30 cellular contexts compared by ENCODE assay signal in genomic region chr22:45526768-45527360, GRCh38. TPM values are rescaled to one million over a fixed set of nuclear protein-coding genes. Genes with fewer than 3 reads are reported as not detected.
DNase-seq lines count a peak whose midpoint lies in the region; ATAC-seq and TF ChIP-seq lines count a peak whose summit lies in the region.
"Had no signal": no experiment of that assay in that cellular context is flagged by ENCODE, and none has a peak within 500 bp of the region (broad histone marks: within the 10 kb centered on the region; RNA-seq: fewer than 3 reads in every experiment).

No MANE protein-coding gene starts in this region.

- no peak overlapping the region for H3K4me2 ChIP-seq in IMR-90 (ENCODE audit: low read depth, low read length)
- H3K4me2 ChIP-seq: A549 had no signal

- no peak overlapping the region for H3K56ac ChIP-seq in IMR-90 (ENCODE audit: extremely low read depth, insufficient read depth, low read length)

- H2BK20ac ChIP-seq in IMR-90 (ENCODE audit: low read depth, low read length): peak overlapping the region; percentile 9; the same call in 1 of the 2 replicates

- H4K20me1 ChIP-seq in IMR-90 (ENCODE audit: insufficient read depth, low read length): peaks cover 4% of the 10 kb centered on the region

- no TSS peak for BruUV-seq in IMR-90 (replicated peaks; lab: Mats Ljungman, UMichigan)

- peak overlapping the region; percentile 54; the same call in 1 of the 3 replicates for H2BK15ac ChIP-seq in IMR-90 (ENCODE audit: low read depth, low read length)

- peaks cover 73% of the 10 kb centered on the region for H3K36me3 ChIP-seq in IMR-90 (ENCODE audit: control insufficient read depth, insufficient read depth, low read length)

- peak overlapping the region; percentile 31; the same call in 1 of the 2 replicates for H2AK5ac ChIP-seq in IMR-90 (ENCODE audit: low read depth, low read length)

- H4K8ac ChIP-seq in IMR-90 (ENCODE audit: low read depth in 2 of 2, low read length in 2 of 2): peak overlapping the region in 1 of 2 experiments; percentile 29; a peak in 1 of 4 replicates

- H3K4me3 ChIP-seq in AG04450 (ENCODE audit: low read depth, low read length) (no peak overlapping the region), IMR-90 (ENCODE audit: insufficient read depth, low read depth, low read length) (no peak overlapping the region), fibroblast of mammary gland (ENCODE audit: control insufficient read depth, low read depth, low read length) (no peak overlapping the region)
- H3K4me3 ChIP-seq: A549, HAP-1, heart right ventricle, K562, tibial nerve had no signal

- no CpG with 5 or more reads among the region's 10 CpGs for WGBS in IMR-90 (ENCODE audit: extremely low coverage in 2 of 2, insufficient read length in 1 of 2), 2 experiments

- peaks cover 6% of the 10 kb centered on the region; the same call in 1 of the 2 replicates for H3K9me3 ChIP-seq in AG04450 (ENCODE audit: control insufficient read depth, insufficient read depth, low read length)
- no peaks in the 10 kb centered on the region for H3K9me3 ChIP-seq in IMR-90 (ENCODE audit: control insufficient read depth, insufficient read depth, low read length)
- H3K9me3 ChIP-seq: A549, HAP-1, heart right ventricle, tibial nerve had no signal

- H4K5ac ChIP-seq in IMR-90 (ENCODE audit: low read depth, low read length): peak overlapping the region; percentile 3; the same call in 1 of the 2 replicates

- H3K23ac ChIP-seq in IMR-90 (ENCODE audit: low read depth, low read length): peak overlapping the region; percentile 21; the same call in 1 of the 2 replicates

- in situ Hi-C loops in IMR-90 (cut with MboI; ENCODE audit: low sequenced_read_pairs): no loop called here

- peak overlapping the region; percentile 47 for H2AFZ ChIP-seq in IMR-90 (replicated peaks; ENCODE audit: low read length, poor library complexity)

- ATAC-seq in IMR-90 (ENCODE audit: low read depth) (peak; percentile 21), sciatic nerve (peak; percentile 27), GM21619 (IDR thresholded peaks at IDR 0.05; ENCODE audit: unreplicated experiment) (no peak), GM19467 (IDR thresholded peaks at IDR 0.05; ENCODE audit: unreplicated experiment) (no peak), GM18511 (IDR thresholded peaks at IDR 0.05; ENCODE audit: unreplicated experiment) (no peak)
- ATAC-seq: A549; activated T-helper 17 cell treated with anti-CD3 and anti-CD28 coated beads, Interleukin-2, amount 50 U/mL, for 72 hours; effector memory CD8-positive, alpha-beta T cell; heart right ventricle; K562; left lobe of liver; natural killer cell; Panc1; stimulated activated effector memory CD8-positive, alpha-beta T cell treated with anti-CD3 and anti-CD28 coated beads, Interleukin-12 subunit alpha, Interleukin-12 subunit beta, amount 100 ng/mL, for 72 hours; T-helper 17 cell had no signal

- peak overlapping the region; percentile 65; the same call in 1 of the 2 replicates for H3K14ac ChIP-seq in IMR-90 (replicated peaks; ENCODE audit: low read depth, low read length)

- H3K27me3 ChIP-seq in AG04450 (ENCODE audit: control insufficient read depth, insufficient read depth, low read length) (no peaks in the 10 kb centered on the region), IMR-90 (ENCODE audit: control insufficient read depth, insufficient read depth, low read length) (no peaks in the 10 kb centered on the region)
- H3K27me3 ChIP-seq: tibial nerve had no signal

- CTCF ChIA-PET in AG04450 (lab: Charles Lee) (interaction anchor here (1.3 to 1.5 kb wide), 2 partner anchors 27 to 258 kb away, joined by 3 to 4 read pairs; no protein-coding TSS in a partner anchor), IMR-90 (lab: Yijun Ruan, JAX) (interaction anchor here (1.6 kb wide), 1 partner anchor 26 kb away, joined by 4 read pairs; no protein-coding TSS in a partner anchor)

- DNase-seq in AG04450 (ENCODE audit: low read depth, low spot score) (no peak), IMR-90 (peak; percentile 77), fibroblast of mammary gland (ENCODE audit: low read depth) (peak; percentile 86), sciatic nerve (ENCODE audit: low spot score) (no peak), anterior cingulate cortex (lab: John Stamatoyannopoulos, UW) (no peak)
- DNase-seq: activated CD4-positive, alpha-beta T cell treated with anti-CD3 and anti-CD28 coated beads, Interleukin-2, amount 50 U/mL, for 1 hour; effector memory CD8-positive, alpha-beta T cell; heart right ventricle; midbrain; MM.1S; natural killer cell; NCI-H1436 treated with DMSO at 0.1 percent for 48 hours; NCI-H524; NK-92 treated with Interleukin-12 subunit alpha and Interleukin-12 subunit beta, amount 100 ng/mL, for 24 hours; posterior cingulate gyrus; stimulated activated CD4-positive, alpha-beta T cell treated with anti-CD3 and anti-CD28 coated beads, Interleukin-1b, Interleukin-23, amount 100 ng/mL, for 48 hours; T-helper 17 cell had no signal

- intact Hi-C loops in IMR-90 (cut with micrococcal nuclease): loop anchor here (2.0 kb wide), 1 partner anchor 14 kb away; no protein-coding TSS in a partner anchor
- intact Hi-C loops in sciatic nerve (cut with DNase I): no loop called here

- H3K9ac ChIP-seq in IMR-90 (ENCODE audit: low read depth, low read length): no peak overlapping the region

- H3K18ac ChIP-seq in IMR-90 (ENCODE audit: low read depth, low read length): peak overlapping the region; percentile 1; the same call in 1 of the 2 replicates

- H4K91ac ChIP-seq in IMR-90 (ENCODE audit: insufficient read depth, low read depth, low read length): peak overlapping the region; percentile 2; the same call in 1 of the 2 replicates

- H3K79me1 ChIP-seq in IMR-90 (ENCODE audit: low read depth in 1 of 2, low read length in 2 of 2): peaks cover 0 to 38% of the 10 kb centered on the region in 2 experiments; a peak in 2 of 4 replicates

- H3K27ac ChIP-seq in AG04450 (ENCODE audit: low read depth, low read length) (peak overlapping the region; percentile 39), IMR-90 (ENCODE audit: insufficient read depth, low read length) (peak overlapping the region; percentile 30; the same call in 1 of the 2 replicates)
- H3K27ac ChIP-seq: A549, C4-2B, heart right ventricle, VCaP had no signal

- TF ChIP-seq CTCF in AG04450 (IDR thresholded peaks at IDR 0.05; ENCODE audit: low read depth, low read length): no peak
- no peak for TF ChIP-seq CTCF in IMR-90 (conservative IDR thresholded peaks at IDR 0.05; ENCODE audit: low read depth, low read length)
- TF ChIP-seq CTCF in fibroblast of mammary gland (conservative IDR thresholded peaks at IDR 0.05; ENCODE audit: control insufficient read depth, insufficient read depth, low read depth, low read length): no peak

- no peak for TF ChIP-seq RAD21 in IMR-90 (IDR thresholded peaks at IDR 0.05; ENCODE audit: low read length)

- H2BK5ac ChIP-seq in IMR-90 (ENCODE audit: low read depth, low read length, poor library complexity, severe bottlenecking): no peak overlapping the region

- POLR2A ChIA-PET in AG04450 (lab: Yijun Ruan, JAX) (interaction anchor here (0.7 to 1.5 kb wide), 4 partner anchors 8 to 148 kb away, joined by 3 to 5 read pairs (median 4); no protein-coding TSS in a partner anchor), IMR-90 (lab: Charles Lee; ENCODE audit: unreplicated experiment) (no interaction called here)

- peaks cover 33% of the 10 kb centered on the region for H3K9me1 ChIP-seq in IMR-90 (ENCODE audit: insufficient read depth, low read length)

- dilution Hi-C loops in IMR-90 (cut with HindIII; ENCODE audit: low sequenced_read_pairs, unreplicated experiment): no loop called here

- no peak overlapping the region for H2AK9ac ChIP-seq in IMR-90 (replicated peaks; ENCODE audit: low read depth, low read length, poor library complexity)

- peaks cover 41% of the 10 kb centered on the region for H3K4me1 ChIP-seq in IMR-90 (ENCODE audit: control insufficient read depth, insufficient read depth, low read length)
- H3K4me1 ChIP-seq: A549 had no signal

- no peak for TF ChIP-seq POLR2A in IMR-90 (IDR thresholded peaks at IDR 0.05; ENCODE audit: low read depth, low read length)

- H3K4ac ChIP-seq in IMR-90 (ENCODE audit: low read depth, low read length): peak overlapping the region; percentile 59

- H2BK120ac ChIP-seq in IMR-90 (ENCODE audit: low read depth, low read length): peak overlapping the region; percentile 41; the same call in 1 of the 2 replicates

TF ChIP-seq in IMR-90, 13 proteins besides CTCF, POLR2A, EP300 and RAD21 (continues in another document):
- no peak for TF ChIP-seq ELK1 (IDR thresholded peaks at IDR 0.05; ENCODE audit: borderline replicate concordance, low read depth, low read length)
- no peak for TF ChIP-seq MAZ (IDR thresholded peaks at IDR 0.05; ENCODE audit: borderline replicate concordance, low read depth, low read length)
- no peak for TF ChIP-seq MAFK (IDR thresholded peaks at IDR 0.05; ENCODE audit: low read depth, low read length)
- TF ChIP-seq MXI1 (IDR thresholded peaks at IDR 0.05; ENCODE audit: borderline replicate concordance, low read depth, low read length): no peak
- TF ChIP-seq CHD1 (IDR thresholded peaks at IDR 0.05; ENCODE audit: low read depth, low read length): no peak
- peak; percentile 31 for TF ChIP-seq RCOR1 (IDR thresholded peaks at IDR 0.05; ENCODE audit: insufficient replicate concordance, low read length)
- no peak for TF ChIP-seq USF2 (IDR thresholded peaks at IDR 0.05; ENCODE audit: low read depth, low read length)
- TF ChIP-seq FOS (IDR thresholded peaks at IDR 0.05; ENCODE audit: low read depth, low read length): 0 out of 2 replicates have a peak, but pooled peaks have one; percentile 11

RNA-seq across cellular contexts. Expression of gene FBLN1, which starts 24.2 kb away (rescaled TPM):
- polyA plus RNA-seq in AG04450 (2011; rRNA removed) (241 and 314 TPM in 2 replicates), IMR-90 (2012; rRNA removed) (80.8 and 87.9 TPM in 2 replicates)
- polyA minus RNA-seq in AG04450 (2011; rRNA and poly(A)+ RNA removed): 112 and 137 TPM in 2 replicates
- total RNA-seq in IMR-90 (2012; rRNA removed) (11.3 and 11.4 TPM in 2 replicates), sciatic nerve (624 TPM)
- 107 and 230 TPM in 2 replicates for polyA plus RNA-seq in IMR-90 (2012; cell fraction: cytosol; rRNA removed)
- polyA plus RNA-seq in IMR-90 (2012; cell fraction: nucleus; rRNA removed; ENCODE audit: low replicate concordance): 78.8 and 81.4 TPM in 2 replicates
- polyA plus RNA-seq: K562 had no signal

Comparison
In these comparisons a context has a peak if more than half of its experiments do, and no peak if none do; other contexts are left out.
1. DNase-seq: peak in IMR-90 (single experiment) and fibroblast of mammary gland (single experiment); none in AG04450 (single experiment), sciatic nerve (single experiment) and anterior cingulate cortex (0 of 58).
2. ATAC-seq: peak in IMR-90 (single experiment) and sciatic nerve (single experiment); none in GM21619 (single experiment), GM19467 (single experiment) and GM18511 (single experiment).
3. RNA of gene FBLN1, which starts 24.2 kb away (total RNA-seq): 624 TPM in sciatic nerve (single experiment); 11.3 to 11.4 TPM in IMR-90; every median in the first group is over 10 times any median in the second.